ENCODE assay signal across 16 cellular contexts in genomic region chr11:134901955-134902707, GRCh38.
DNase-seq lines count a peak whose midpoint lies in the region; ATAC-seq, FAIRE-seq and TF ChIP-seq lines count a peak whose summit lies in the region.
"Had no signal": no experiment of that assay in that cellular context is flagged by ENCODE, and none has a peak within 500 bp of the region (broad histone marks: within the 10 kb centered on the region; RNA-seq: fewer than 3 reads in every experiment).

No MANE protein-coding gene starts in this region.

- H3K4me2 ChIP-seq in HepG2 (ENCODE audit: low read depth, low read length) (no peak overlapping the region), H1 (ENCODE audit: insufficient read depth in 1 of 2, low read depth in 2 of 2, low read length in 2 of 2) (no peak overlapping the region), neural cell (ENCODE audit: low read length) (peak overlapping the region; percentile 25)

- no peak overlapping the region for H3K23ac ChIP-seq in H1 (ENCODE audit: insufficient read length)

- H4K8ac ChIP-seq in H1 (ENCODE audit: extremely low read depth, insufficient read depth, low read length), result no peak overlapping the region

- TF ChIP-seq RAD21 in HepG2 (CRISPR knock-in tag; IDR thresholded peaks at IDR 0.05), result no peak
- TF ChIP-seq RAD21 in H1 (IDR thresholded peaks at IDR 0.05 in 1 of 2, conservative IDR thresholded peaks at IDR 0.05 in 1 of 2; ENCODE audit: low read depth in 2 of 2, low read length in 2 of 2), result no peak
- peak; percentile 46 for TF ChIP-seq RAD21 in neural cell (conservative IDR thresholded peaks at IDR 0.05)

- POLR2A ChIA-PET in HepG2 (lab: Yijun Ruan, JAX) (no interaction called here), H1 (lab: Charles Lee; ENCODE audit: partially characterized antibody) (no interaction called here), RWPE1 (lab: Yijun Ruan, JAX; ENCODE audit: low non-redundant PET) (no interaction called here)

- CTCF ChIA-PET in HepG2 (lab: Yijun Ruan, JAX; ENCODE audit: low intra/inter-chr PET ratio, low total read pairs) (no interaction called here), H1 (lab: Charles Lee; ENCODE audit: partially characterized antibody) (interaction anchor here (0.6 to 1.8 kb wide), 6 partner anchors 11 to 174 kb away, joined by 3 to 5 read pairs (median 4); no protein-coding TSS in a partner anchor), RWPE1 (lab: Yijun Ruan, JAX) (no interaction called here)

- no peak overlapping the region for H2BK120ac ChIP-seq in H1 (replicated peaks; ENCODE audit: low read depth, low read length)

- BruUV-seq in HepG2 (replicated peaks; lab: Mats Ljungman, UMichigan), result no TSS peak

- no peaks in the 10 kb centered on the region for H3K79me1 ChIP-seq in H1 (ENCODE audit: low read depth, low read length)

- H2AFZ ChIP-seq in HepG2 (ENCODE audit: low read length) (no peak overlapping the region), H1 (ENCODE audit: low read length) (peak overlapping the region; percentile 98; the same call in 1 of the 2 replicates), neural cell (ENCODE audit: low read depth, low read length) (peak overlapping the region; percentile 30)

- H4K91ac ChIP-seq in H1 (replicated peaks; ENCODE audit: insufficient read length, low read length), result no peak overlapping the region

- no peak for ATAC-seq in HepG2
- no peak for ATAC-seq in right lobe of liver
- no peak for ATAC-seq in GM21529 (IDR thresholded peaks at IDR 0.05; ENCODE audit: unreplicated experiment)

- 9% methylated on average over 8 of the region's 8 CpGs for WGBS in HepG2 (ENCODE audit: low lambda C conversion rate)
- 72% methylated on average over 8 of the region's 8 CpGs for WGBS in right lobe of liver (ENCODE audit: insufficient coverage, low coverage, low lambda C conversion rate, missing lambda C conversion rate)
- 92% methylated on average over 8 of the region's 8 CpGs; no CpG with 5 or more reads in 1 of the 2 experiments for WGBS in H1 (ENCODE audit: extremely low coverage in 1 of 2, insufficient coverage in 1 of 2, insufficient read length in 1 of 2, insufficient replicate concordance in 2 of 2, low coverage in 1 of 2, low lambda C conversion rate in 2 of 2, missing lambda C conversion rate in 1 of 2), 2 experiments

- H3K79me2 ChIP-seq in HepG2 (ENCODE audit: insufficient read depth, low read length) (no peaks in the 10 kb centered on the region), H1 (ENCODE audit: control insufficient read depth in 1 of 2, insufficient read depth in 2 of 2, low read length in 2 of 2) (no peaks in the 10 kb centered on the region), neural cell (replicated peaks; ENCODE audit: insufficient read depth, low read length) (no peaks in the 10 kb centered on the region)

- no peak for TF ChIP-seq EP300 in HepG2 (IDR thresholded peaks at IDR 0.05; ENCODE audit: low read depth in 2 of 2, low read length in 2 of 2)
- no peak for TF ChIP-seq EP300 in HepG2 (CRISPR knock-in tag; IDR thresholded peaks at IDR 0.05; ENCODE audit: borderline replicate concordance)
- no peak for TF ChIP-seq EP300 in H1 (IDR thresholded peaks at IDR 0.05; ENCODE audit: borderline replicate concordance in 1 of 2, low read depth in 2 of 2, low read length in 2 of 2)
- TF ChIP-seq EP300 in neural cell (conservative IDR thresholded peaks at IDR 0.05; ENCODE audit: poor library complexity, severe bottlenecking), result peak; percentile 92

- no peak for TF ChIP-seq POLR2A in HepG2 (IDR thresholded peaks at IDR 0.05; ENCODE audit: insufficient read depth in 1 of 2, low read depth in 2 of 2, low read length in 2 of 2)
- no peak for TF ChIP-seq POLR2A in right lobe of liver (IDR thresholded peaks at IDR 0.05)
- TF ChIP-seq POLR2A in H1 (IDR thresholded peaks at IDR 0.05; ENCODE audit: control extremely low read depth in 1 of 2, low read depth in 2 of 2, low read length in 2 of 2), result no peak

- DNase-seq in HepG2 (ENCODE audit: low spot score) (no peak), right lobe of liver (no peak), H1 (ENCODE audit: low read depth in 1 of 2, low spot score in 2 of 2) (no peak), RWPE1 (ENCODE audit: low spot score) (no peak)
- DNase-seq in activated T-cell treated with anti-CD3 and anti-CD28 coated beads, Interleukin-2, amount 50 U/mL, for 48 hours, result no peak
- DNase-seq: BE2C; CD4-positive, alpha-beta memory T cell; DND-41; GDM1; GOT3 had no signal

- H3K36me3 ChIP-seq in HepG2 (replicated peaks in 1 of 2; ENCODE audit: control insufficient read depth in 1 of 2, insufficient read depth in 2 of 2, low read length in 2 of 2) (no peaks in the 10 kb centered on the region), right lobe of liver (no peaks in the 10 kb centered on the region), H1 (ENCODE audit: control insufficient read depth in 2 of 4, insufficient read depth in 4 of 4, low read length in 3 of 4) (no peaks in the 10 kb centered on the region), neural cell (ENCODE audit: insufficient read depth, low read length) (no peaks in the 10 kb centered on the region)
- H3K36me3 ChIP-seq: BE2C, HAP-1 had no signal

- no peak overlapping the region for H3K9ac ChIP-seq in HepG2 (ENCODE audit: insufficient read depth, low read depth, low read length)
- no peak overlapping the region for H3K9ac ChIP-seq in H1 (replicated peaks in 1 of 4; ENCODE audit: extremely low read depth in 1 of 4, low read depth in 3 of 4, low read length in 3 of 4)
- H3K9ac ChIP-seq in neural cell (ENCODE audit: low read length), result peak overlapping the region; percentile 54

- in situ Hi-C loops in HepG2 (cut with HindIII; ENCODE audit: extremely low pct_ligation_motif_present, low pct_unique_long_range_greater_than_20kb), result no loop called here

- H3K27me3 ChIP-seq in HepG2 (ENCODE audit: control insufficient read depth in 1 of 2, insufficient read depth in 2 of 2, low read length in 2 of 2), result peaks cover 4 to 12% of the 10 kb centered on the region in 2 experiments; a peak in 4 of 5 replicates
- no peaks in the 10 kb centered on the region for H3K27me3 ChIP-seq in right lobe of liver
- H3K27me3 ChIP-seq in H1 (replicated peaks in 1 of 4; ENCODE audit: control insufficient read depth in 3 of 4, extremely low read depth in 1 of 4, insufficient read depth in 3 of 4, low read length in 3 of 4), result no peaks in the 10 kb centered on the region; a peak in 2 of 7 replicates
- no peaks in the 10 kb centered on the region for H3K27me3 ChIP-seq in neural cell (ENCODE audit: insufficient read depth, low read depth, low read length)

- H2BK15ac ChIP-seq in H1 (ENCODE audit: low read length), result no peak overlapping the region

- peak overlapping the region; percentile 29 for H3K4ac ChIP-seq in H1 (replicated peaks; ENCODE audit: insufficient read length, low read depth, low read length)

- H3K9me3 ChIP-seq in HepG2 (ENCODE audit: low read length) (no peaks in the 10 kb centered on the region), right lobe of liver (no peaks in the 10 kb centered on the region), H1 (ENCODE audit: insufficient read depth in 2 of 2, low read depth in 1 of 2, low read length in 1 of 2) (no peaks in the 10 kb centered on the region), neural cell (ENCODE audit: low read length) (no peaks in the 10 kb centered on the region)
- H3K9me3 ChIP-seq: BE2C, HAP-1 had no signal

- H4K20me1 ChIP-seq in HepG2 (ENCODE audit: insufficient read depth, low read length) (no peaks in the 10 kb centered on the region), H1 (replicated peaks in 1 of 2; ENCODE audit: control insufficient read depth in 1 of 2, insufficient read depth in 2 of 2, low read length in 2 of 2) (no peaks in the 10 kb centered on the region), neural cell (ENCODE audit: insufficient read depth) (no peaks in the 10 kb centered on the region)

- H4K5ac ChIP-seq in H1 (ENCODE audit: insufficient read length, low read depth, low read length), result no peak overlapping the region

- no peak overlapping the region for H3K14ac ChIP-seq in H1 (ENCODE audit: insufficient read length)

- no peaks in the 10 kb centered on the region for H3K9me2 ChIP-seq in neural cell (ENCODE audit: insufficient read depth, low read length)

- no peak for FAIRE-seq in HepG2 (lab: Jason Lieb, UNC)
- no peak for FAIRE-seq in H1 (lab: Jason Lieb, UNC)
- FAIRE-seq: A204.1, HTR-8/SVneo had no signal

- no peak overlapping the region for H2BK5ac ChIP-seq in H1 (ENCODE audit: low read depth, low read length)

- no peak overlapping the region for H3K56ac ChIP-seq in H1 (replicated peaks; ENCODE audit: insufficient read length, low read depth, low read length)

- no peak overlapping the region for H2BK12ac ChIP-seq in H1 (ENCODE audit: low read depth, low read length)

- no peak overlapping the region for H2BK20ac ChIP-seq in H1 (ENCODE audit: low read length)

- no peak overlapping the region for H3K27ac ChIP-seq in HepG2 (ENCODE audit: extremely low read length, insufficient read depth, low read length)
- H3K27ac ChIP-seq in right lobe of liver, result no peak overlapping the region
- H3K27ac ChIP-seq in H1 (ENCODE audit: low read depth, low read length), result no peak overlapping the region
- peak overlapping the region; percentile 85 for H3K27ac ChIP-seq in neural cell (ENCODE audit: low read length)
- H3K27ac ChIP-seq in RWPE1, result no peak overlapping the region
- H3K27ac ChIP-seq: C4-2B had no signal

- H3K4me1 ChIP-seq in HepG2 (ENCODE audit: insufficient read depth, low read length) (no peaks in the 10 kb centered on the region), right lobe of liver (no peaks in the 10 kb centered on the region), H1 (replicated peaks in 1 of 4; ENCODE audit: control insufficient read depth in 3 of 4, insufficient read depth in 4 of 4, low read length in 3 of 4) (peaks cover 0 to 5% (median 2%) of the 10 kb centered on the region in 4 experiments; a peak in 4 of 7 replicates)
- H3K4me1 ChIP-seq: BE2C, HAP-1 had no signal

- no peaks in the 10 kb centered on the region for H3K23me2 ChIP-seq in H1 (ENCODE audit: low read depth, low read length)

- H3K18ac ChIP-seq in H1 (ENCODE audit: extremely low read depth, low read length), result no peak overlapping the region

- intact Hi-C loops in HepG2 (cut with micrococcal nuclease; ENCODE audit: unreplicated experiment), result no loop called here
- intact Hi-C loops in right lobe of liver (cut with DNase I), result no loop called here

- no peaks in the 10 kb centered on the region for H3F3A ChIP-seq in neural cell (ENCODE audit: insufficient read depth, low read length, poor library complexity, severe bottlenecking)

- TF ChIP-seq CTCF in HepG2 (CRISPR knock-in tag; IDR thresholded peaks at IDR 0.05), result no peak
- no peak for TF ChIP-seq CTCF in right lobe of liver (IDR thresholded peaks at IDR 0.05)
- no peak for TF ChIP-seq CTCF in H1 (IDR thresholded peaks at IDR 0.05; ENCODE audit: control extremely low read depth in 1 of 3, insufficient read depth in 1 of 3, low read depth in 1 of 3, low read length in 3 of 3)
- no peak for TF ChIP-seq CTCF in neural cell (IDR thresholded peaks at IDR 0.05; ENCODE audit: poor library complexity, severe bottlenecking)
- no peak for TF ChIP-seq CTCF in RWPE1 (conservative IDR thresholded peaks at IDR 0.05; ENCODE audit: low read depth)

- H3K4me3 ChIP-seq in HepG2 (replicated peaks in 1 of 3; ENCODE audit: insufficient read depth in 1 of 3, low read depth in 2 of 3, low read length in 3 of 3), result no peak overlapping the region
- H3K4me3 ChIP-seq in right lobe of liver, result no peak overlapping the region
- H3K4me3 ChIP-seq in H1 (ENCODE audit: extremely low read depth in 1 of 4, insufficient read depth in 2 of 4, low read depth in 3 of 4, low read length in 4 of 4), result no peak overlapping the region
- H3K4me3 ChIP-seq in neural cell (ENCODE audit: low read length), result peak overlapping the region; percentile 40
- H3K4me3 ChIP-seq: HAP-1 had no signal

- no peak overlapping the region for H2AK5ac ChIP-seq in H1 (ENCODE audit: low read depth, low read length)
